9 cellular contexts compared by ENCODE assay signal in genomic region chr20:29689411-29690225, GRCh38.
DNase-seq lines count a peak whose midpoint lies in the region; ATAC-seq, FAIRE-seq and TF ChIP-seq lines count a peak whose summit lies in the region.
"Had no signal": no experiment of that assay in that cellular context is flagged by ENCODE, and none has a peak within 500 bp of the region (broad histone marks: within the 10 kb centered on the region; RNA-seq: fewer than 3 reads in every experiment).

No MANE protein-coding gene starts in this region.

- POLR2A ChIA-PET in HepG2 (lab: Yijun Ruan, JAX), result no interaction called here

- no peak overlapping the region for H2AFZ ChIP-seq in HepG2 (ENCODE audit: low read length)

- no peak for FAIRE-seq in HepG2 (lab: Jason Lieb, UNC)

- H3K9me3 ChIP-seq in right lobe of liver, result no peaks in the 10 kb centered on the region
- H3K9me3 ChIP-seq in HepG2 (ENCODE audit: low read length), result peaks cover 68% of the 10 kb centered on the region
- peaks cover 6% of the 10 kb centered on the region for H3K9me3 ChIP-seq in RWPE2 (ENCODE audit: severe bottlenecking)
- H3K9me3 ChIP-seq in thymus (ENCODE audit: control insufficient read depth), result no peaks in the 10 kb centered on the region
- H3K9me3 ChIP-seq in esophagus muscularis mucosa, result no peaks in the 10 kb centered on the region

- BruUV-seq in HepG2 (replicated peaks; lab: Mats Ljungman, UMichigan), result no TSS peak

- TF ChIP-seq CTCF in right lobe of liver (IDR thresholded peaks at IDR 0.05), result no peak
- no peak for TF ChIP-seq CTCF in HepG2 (CRISPR knock-in tag; IDR thresholded peaks at IDR 0.05)
- TF ChIP-seq CTCF in RWPE2 (IDR thresholded peaks at IDR 0.05; ENCODE audit: poor library complexity, severe bottlenecking), result no peak
- no peak for TF ChIP-seq CTCF in esophagus muscularis mucosa (IDR thresholded peaks at IDR 0.05)

- no peaks in the 10 kb centered on the region for H3K79me2 ChIP-seq in HepG2 (ENCODE audit: insufficient read depth, low read length)

- no peak for TF ChIP-seq POLR2A in right lobe of liver (IDR thresholded peaks at IDR 0.05)
- TF ChIP-seq POLR2A in HepG2 (IDR thresholded peaks at IDR 0.05; ENCODE audit: insufficient read depth in 1 of 2, low read depth in 2 of 2, low read length in 2 of 2), result no peak
- no peak for TF ChIP-seq POLR2A in esophagus muscularis mucosa (IDR thresholded peaks at IDR 0.05; ENCODE audit: low read depth)

- no peak for TF ChIP-seq RAD21 in HepG2 (CRISPR knock-in tag; IDR thresholded peaks at IDR 0.05)

- 66% methylated on average over 23 of the region's 48 CpGs for WGBS in right lobe of liver (ENCODE audit: insufficient coverage, low coverage, low lambda C conversion rate, missing lambda C conversion rate)
- WGBS in HepG2 (ENCODE audit: low lambda C conversion rate), result 63% methylated on average over 21 of the region's 48 CpGs
- 59% methylated on average over 48 of the region's 48 CpGs for WGBS in thymus
- 77% methylated on average over 19 of the region's 48 CpGs for WGBS in esophagus muscularis mucosa

- H3K36me3 ChIP-seq in right lobe of liver (no peaks in the 10 kb centered on the region), HepG2 (replicated peaks in 1 of 2; ENCODE audit: control insufficient read depth in 1 of 2, insufficient read depth in 2 of 2, low read length in 2 of 2) (no peaks in the 10 kb centered on the region), RWPE2 (ENCODE audit: low read depth) (no peaks in the 10 kb centered on the region), thymus (ENCODE audit: control insufficient read depth, insufficient read depth) (no peaks in the 10 kb centered on the region), esophagus muscularis mucosa (no peaks in the 10 kb centered on the region)

- no peaks in the 10 kb centered on the region for H3K4me1 ChIP-seq in right lobe of liver
- no peaks in the 10 kb centered on the region for H3K4me1 ChIP-seq in HepG2 (ENCODE audit: insufficient read depth, low read length)
- no peaks in the 10 kb centered on the region for H3K4me1 ChIP-seq in RWPE2 (ENCODE audit: insufficient read depth, poor library complexity, severe bottlenecking)
- H3K4me1 ChIP-seq in thymus (ENCODE audit: control insufficient read depth, insufficient read depth, low read length), result no peaks in the 10 kb centered on the region
- H3K4me1 ChIP-seq in esophagus muscularis mucosa, result peaks cover 0 to 4% (median 0%) of the 10 kb centered on the region in 4 donors

- no peak overlapping the region for H3K4me2 ChIP-seq in HepG2 (ENCODE audit: low read depth, low read length)

- CTCF ChIA-PET in HepG2 (lab: Yijun Ruan, JAX; ENCODE audit: low intra/inter-chr PET ratio, low total read pairs), result no interaction called here

- H3K27me3 ChIP-seq in right lobe of liver, result no peaks in the 10 kb centered on the region
- H3K27me3 ChIP-seq in HepG2 (ENCODE audit: control insufficient read depth in 1 of 2, insufficient read depth in 2 of 2, low read length in 2 of 2), result no peaks in the 10 kb centered on the region
- H3K27me3 ChIP-seq in RWPE2 (ENCODE audit: insufficient read depth, poor library complexity, severe bottlenecking), result no peaks in the 10 kb centered on the region
- H3K27me3 ChIP-seq in thymus (ENCODE audit: control insufficient read depth, insufficient read depth), result no peaks in the 10 kb centered on the region
- no peaks in the 10 kb centered on the region for H3K27me3 ChIP-seq in esophagus muscularis mucosa

- intact Hi-C loops in right lobe of liver (cut with DNase I) (no loop called here), HepG2 (cut with micrococcal nuclease; ENCODE audit: unreplicated experiment) (no loop called here), cardiac septum (cut with DNase I) (no loop called here), esophagus muscularis mucosa (cut with DNase I) (no loop called here)

- H4K20me1 ChIP-seq in HepG2 (ENCODE audit: insufficient read depth, low read length), result no peaks in the 10 kb centered on the region

- DNase-seq in right lobe of liver (peak in 2 of 3 donors; percentile 44 to 47), HepG2 (ENCODE audit: low spot score) (no peak), RWPE2 (ENCODE audit: low spot score) (peak; percentile 78), cardiac septum (ENCODE audit: low spot score) (peak; percentile 78), SW 1271 (lab: John Stamatoyannopoulos, UW) (no peak), esophagus muscularis mucosa (ENCODE audit: extremely low spot score) (no peak), iPS-NIHi7 (ENCODE audit: extremely low spot score) (no peak)
- DNase-seq: DMS79 had no signal

- TF ChIP-seq EP300 in HepG2 (IDR thresholded peaks at IDR 0.05; ENCODE audit: low read depth in 2 of 2, low read length in 2 of 2), result no peak
- no peak for TF ChIP-seq EP300 in HepG2 (CRISPR knock-in tag; IDR thresholded peaks at IDR 0.05; ENCODE audit: borderline replicate concordance)
- TF ChIP-seq EP300 in esophagus muscularis mucosa (IDR thresholded peaks at IDR 0.05), result no peak

- H3K4me3 ChIP-seq in right lobe of liver, result no peak overlapping the region
- H3K4me3 ChIP-seq in HepG2 (replicated peaks in 1 of 3; ENCODE audit: insufficient read depth in 1 of 3, low read depth in 2 of 3, low read length in 3 of 3), result no peak overlapping the region
- H3K4me3 ChIP-seq in RWPE2 (ENCODE audit: severe bottlenecking), result no peak overlapping the region
- peak overlapping the region; percentile 29 for H3K4me3 ChIP-seq in thymus (ENCODE audit: low read length)
- peak overlapping the region in 1 of 4 donors; percentile 35 for H3K4me3 ChIP-seq in esophagus muscularis mucosa

- ATAC-seq in right lobe of liver (no peak), HepG2 (no peak), RWPE2 (ENCODE audit: low read depth) (0 out of 3 replicates have a peak, but pooled peaks have one; percentile 14)

- in situ Hi-C loops in HepG2 (cut with HindIII; ENCODE audit: extremely low pct_ligation_motif_present, low pct_unique_long_range_greater_than_20kb), result no loop called here

- H3K27ac ChIP-seq in right lobe of liver, result no peak overlapping the region
- H3K27ac ChIP-seq in HepG2 (ENCODE audit: extremely low read length, insufficient read depth, low read length), result no peak overlapping the region
- no peak overlapping the region for H3K27ac ChIP-seq in RWPE2 (ENCODE audit: poor library complexity, severe bottlenecking)
- no peak overlapping the region for H3K27ac ChIP-seq in thymus (ENCODE audit: low read depth)
- H3K27ac ChIP-seq in esophagus muscularis mucosa (replicated peaks in 1 of 4), result no peak overlapping the region

- H3K9ac ChIP-seq in HepG2 (ENCODE audit: insufficient read depth, low read depth, low read length), result no peak overlapping the region

TF ChIP-seq in HepG2, 621 proteins besides CTCF, POLR2A, EP300 and RAD21:
- no peak for TF ChIP-seq RNF2 (conservative IDR thresholded peaks at IDR 0.05; ENCODE audit: low read depth)
- TF ChIP-seq REPIN1 (CRISPR knock-in tag; IDR thresholded peaks at IDR 0.05; ENCODE audit: borderline replicate concordance, low read depth), result no peak
- no peak for TF ChIP-seq RELA (CRISPR knock-in tag; IDR thresholded peaks at IDR 0.05)
- TF ChIP-seq NFE2L2 (IDR thresholded peaks at IDR 0.05; ENCODE audit: low read length), result no peak
- no peak for TF ChIP-seq ZNF121 (CRISPR knock-in tag; IDR thresholded peaks at IDR 0.05)
- no peak for TF ChIP-seq ZNF770 (CRISPR knock-in tag; IDR thresholded peaks at IDR 0.05)
- TF ChIP-seq JUNB (CRISPR knock-in tag; IDR thresholded peaks at IDR 0.05; ENCODE audit: borderline replicate concordance), result no peak
- TF ChIP-seq ELF4 (CRISPR knock-in tag; IDR thresholded peaks at IDR 0.05; ENCODE audit: borderline replicate concordance), result no peak
- TF ChIP-seq ZNF547 (CRISPR knock-in tag; IDR thresholded peaks at IDR 0.05), result no peak
- TF ChIP-seq NFKB2 (CRISPR knock-in tag; IDR thresholded peaks at IDR 0.05; ENCODE audit: borderline replicate concordance), result no peak
- no peak for TF ChIP-seq ZBTB21 (CRISPR knock-in tag; IDR thresholded peaks at IDR 0.05)
- no peak for TF ChIP-seq SP2 (CRISPR knock-in tag; IDR thresholded peaks at IDR 0.05)
- TF ChIP-seq SMARCC2 (IDR thresholded peaks at IDR 0.05), result no peak
- TF ChIP-seq ZNF720 (CRISPR knock-in tag; IDR thresholded peaks at IDR 0.05), result no peak
- no peak for TF ChIP-seq ZBTB7A (CRISPR knock-in tag; IDR thresholded peaks at IDR 0.05)

Comparison
In these comparisons a context has a peak if more than half of its experiments do, and no peak if none do; other contexts are left out.
1. DNase-seq: peak in right lobe of liver (2 of 3), RWPE2 (single experiment) and cardiac septum (single experiment); none in HepG2 (single experiment), SW 1271 (0 of 2), esophagus muscularis mucosa (single experiment) and iPS-NIHi7 (single experiment).